11 cellular contexts compared by ENCODE assay signal in the genomic region with DNA sequence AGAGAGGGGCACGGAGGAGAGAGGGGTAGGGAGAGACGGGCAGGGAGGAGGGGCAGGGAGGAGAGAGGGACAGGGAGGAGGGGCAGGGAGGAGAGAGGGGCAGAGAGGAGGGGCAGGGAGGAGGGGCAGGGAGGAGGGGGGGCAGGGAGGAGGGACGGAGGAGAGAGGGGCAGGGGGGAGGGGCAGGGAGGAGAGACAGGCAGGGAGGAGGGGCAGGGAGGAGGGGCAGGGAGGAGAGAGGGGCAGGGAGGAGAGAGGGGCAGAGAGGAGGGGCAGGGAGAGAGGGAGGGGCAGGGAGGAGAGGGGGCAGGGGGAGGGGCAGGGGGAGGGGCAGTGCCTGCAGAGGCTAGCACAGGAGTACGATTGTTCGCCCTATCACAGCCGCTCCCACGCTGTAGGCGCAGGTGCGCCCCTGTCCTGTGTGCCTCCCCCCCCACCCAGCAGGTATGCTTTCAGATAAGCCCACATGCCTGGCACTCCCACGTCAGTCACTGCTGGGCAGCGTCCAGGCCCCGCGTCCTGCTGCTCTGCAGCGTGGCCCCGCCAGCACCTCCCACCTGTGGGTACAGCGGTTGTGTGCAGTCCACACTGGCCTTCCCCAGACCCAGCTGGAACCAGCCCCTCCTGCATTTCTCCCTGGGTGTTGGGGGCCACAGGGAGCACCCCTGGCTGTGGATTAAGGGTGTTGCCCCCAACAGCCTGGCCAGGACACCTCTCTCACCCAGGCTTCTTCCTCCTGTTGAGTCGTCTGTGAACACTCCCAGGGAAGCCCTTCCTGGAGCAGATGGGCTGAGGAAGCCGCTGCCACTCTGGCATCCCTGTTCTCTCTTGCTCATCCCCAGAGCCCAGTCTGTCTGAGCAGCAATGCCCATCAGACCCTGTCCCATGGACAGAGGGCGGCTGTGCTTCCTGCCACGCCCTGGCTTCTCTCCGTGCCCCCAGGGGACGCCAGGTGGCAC. TPM values are rescaled to one million over a fixed set of nuclear protein-coding genes. Genes with fewer than 3 reads are reported as not detected.
A peak's percentile ranks its signal among the peaks of the same experiment; 100 is the strongest.
DNase-seq lines count a peak whose midpoint lies in the region; ATAC-seq and TF ChIP-seq lines count a peak whose summit lies in the region.
"Had no signal": no experiment of that assay in that cellular context is flagged by ENCODE, and none has a peak within 500 bp of the region (broad histone marks: within the 10 kb centered on the region; RNA-seq: fewer than 3 reads in every experiment).

No MANE protein-coding gene starts in this region.

- peaks cover 0 to 63% (median 2%) of the 10 kb centered on the region in 3 experiments for H3K36me3 ChIP-seq in naive thymus-derived CD4-positive, alpha-beta T cell (ENCODE audit: control insufficient read depth in 2 of 3, insufficient read depth in 3 of 3, low read length in 3 of 3)

- H3K4me1 ChIP-seq in naive thymus-derived CD4-positive, alpha-beta T cell (ENCODE audit: control insufficient read depth in 2 of 2, insufficient read depth in 2 of 2, low read length in 2 of 2), result no peaks in the 10 kb centered on the region

- H3K27ac ChIP-seq in naive thymus-derived CD4-positive, alpha-beta T cell (ENCODE audit: low read depth, low read length), result no peak overlapping the region
- H3K27ac ChIP-seq: epithelial cell of prostate had no signal

- POLR2A ChIA-PET in naive thymus-derived CD4-positive, alpha-beta T cell (lab: Charles Lee), result no interaction called here

- no peaks in the 10 kb centered on the region for H3K27me3 Mint-ChIP-seq in naive thymus-derived CD4-positive, alpha-beta T cell

- TF ChIP-seq RAD21 in Ishikawa (IDR thresholded peaks at IDR 0.05; ENCODE audit: low read depth), result no peak

- no peak overlapping the region for H3K4me3 ChIP-seq in naive thymus-derived CD4-positive, alpha-beta T cell (ENCODE audit: low read length)

- TF ChIP-seq EP300 in Ishikawa (IDR thresholded peaks at IDR 0.05; ENCODE audit: borderline replicate concordance), result no peak; the same call in none of the 2 replicates

- ATAC-seq in naive thymus-derived CD4-positive, alpha-beta T cell, result no peak
- ATAC-seq in GM19324 (IDR thresholded peaks at IDR 0.05; ENCODE audit: low FRiP score, unreplicated experiment), result no peak

- intact Hi-C loops in naive thymus-derived CD4-positive, alpha-beta T cell (cut with micrococcal nuclease), result no loop called here

- H3K4me1 Mint-ChIP-seq in naive thymus-derived CD4-positive, alpha-beta T cell, result no peaks in the 10 kb centered on the region

- CTCF ChIA-PET in naive thymus-derived CD4-positive, alpha-beta T cell (lab: Charles Lee), result no interaction called here

- H3K9me3 Mint-ChIP-seq in naive thymus-derived CD4-positive, alpha-beta T cell, result no peaks in the 10 kb centered on the region
- H3K9me3 Mint-ChIP-seq: nephron had no signal

- no peaks in the 10 kb centered on the region for H3K9me3 ChIP-seq in naive thymus-derived CD4-positive, alpha-beta T cell (ENCODE audit: control insufficient read depth in 2 of 3, low read length in 3 of 3)

- DNase-seq in COR-L47 (lab: John Stamatoyannopoulos, UW) (peak; percentile 46), cerebellar cortex (ENCODE audit: low spot score) (peak; percentile 15), midbrain (lab: John Stamatoyannopoulos, UW) (peak; percentile 90), retina (no peak)
- DNase-seq in naive thymus-derived CD4-positive, alpha-beta T cell, result no peak
- DNase-seq in stimulated activated CD4-positive, alpha-beta T cell treated with anti-CD3 and anti-CD28 coated beads, Interleukin-12 subunit alpha, Interleukin-12 subunit beta, amount 100 ng/mL, for 4 hours, result no peak
- DNase-seq: NCI-H146 had no signal

- no peak overlapping the region for H3K27ac Mint-ChIP-seq in naive thymus-derived CD4-positive, alpha-beta T cell

- no peaks in the 10 kb centered on the region for H3K27me3 ChIP-seq in naive thymus-derived CD4-positive, alpha-beta T cell (ENCODE audit: control insufficient read depth in 2 of 2, insufficient read depth in 2 of 2, low read length in 2 of 2)

- H3K4me3 Mint-ChIP-seq in naive thymus-derived CD4-positive, alpha-beta T cell, result no peak overlapping the region
- H3K4me3 Mint-ChIP-seq: nephron had no signal

- peaks cover 3 to 59% (median 13%) of the 10 kb centered on the region in 5 donors for H3K36me3 Mint-ChIP-seq in naive thymus-derived CD4-positive, alpha-beta T cell

TF ChIP-seq in Ishikawa, 13 proteins besides CTCF, POLR2A, EP300 and RAD21:
- TF ChIP-seq TAF1 (IDR thresholded peaks at IDR 0.05; ENCODE audit: low read depth) (no peak), TCF12 (IDR thresholded peaks at IDR 0.05; ENCODE audit: low read depth) (peak; percentile 49; the same call in 1 of the 2 replicates), CEBPB (IDR thresholded peaks at IDR 0.05) (no peak), YY1 (IDR thresholded peaks at IDR 0.05; ENCODE audit: low read depth) (no peak), EGR1 (IDR thresholded peaks at IDR 0.05) (peak; percentile 56; the same call in 1 of the 2 replicates), CREB1 (IDR thresholded peaks at IDR 0.05; ENCODE audit: low read depth) (no peak), TEAD4 (IDR thresholded peaks at IDR 0.05) (peak; percentile 54; the same call in 1 of the 2 replicates)
- TF ChIP-seq, protein P1, sequence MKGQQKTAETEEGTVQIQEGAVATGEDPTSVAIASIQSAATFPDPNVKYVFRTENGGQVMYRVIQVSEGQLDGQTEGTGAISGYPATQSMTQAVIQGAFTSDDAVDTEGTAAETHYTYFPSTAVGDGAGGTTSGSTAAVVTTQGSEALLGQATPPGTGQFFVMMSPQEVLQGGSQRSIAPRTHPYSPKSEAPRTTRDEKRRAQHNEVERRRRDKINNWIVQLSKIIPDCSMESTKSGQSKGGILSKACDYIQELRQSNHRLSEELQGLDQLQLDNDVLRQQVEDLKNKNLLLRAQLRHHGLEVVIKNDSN (IDR thresholded peaks at IDR 0.05), result no peak
- TF ChIP-seq, protein P2, sequence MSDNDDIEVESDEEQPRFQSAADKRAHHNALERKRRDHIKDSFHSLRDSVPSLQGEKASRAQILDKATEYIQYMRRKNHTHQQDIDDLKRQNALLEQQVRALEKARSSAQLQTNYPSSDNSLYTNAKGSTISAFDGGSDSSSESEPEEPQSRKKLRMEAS (IDR thresholded peaks at IDR 0.05), result peak; percentile 82

RNA-seq across cellular contexts. Expression of a gene that starts 10.8 kb away (rescaled TPM):
- not detected for total RNA-seq in naive thymus-derived CD4-positive, alpha-beta T cell
- polyA plus RNA-seq in naive thymus-derived CD4-positive, alpha-beta T cell, result under 1 TPM in 1 of 2 donors, not detected in 1; 0.80 TPM

Comparison
In these comparisons a context has a peak if more than half of its experiments do, and no peak if none do; other contexts are left out.
1. DNase-seq: peak in COR-L47 (single experiment), cerebellar cortex (single experiment) and midbrain (single experiment); none in naive thymus-derived CD4-positive, alpha-beta T cell (0 of 9), stimulated activated CD4-positive, alpha-beta T cell treated with anti-CD3 and anti-CD28 coated beads, Interleukin-12 subunit alpha, Interleukin-12 subunit beta, amount 100 ng/mL, for 4 hours (single experiment) and retina (single experiment).